ENCODE assay signal across 1 cellular context in genomic region chr9:135506327-135507103, GRCh38.
TF ChIP-seq lines count a peak whose summit lies in the region.

No MANE protein-coding gene starts in this region.

TF ChIP-seq in HepG2, 621 proteins besides CTCF, POLR2A, EP300 and RAD21 (continued from another document and continues in another):
- TF ChIP-seq, protein P1, sequence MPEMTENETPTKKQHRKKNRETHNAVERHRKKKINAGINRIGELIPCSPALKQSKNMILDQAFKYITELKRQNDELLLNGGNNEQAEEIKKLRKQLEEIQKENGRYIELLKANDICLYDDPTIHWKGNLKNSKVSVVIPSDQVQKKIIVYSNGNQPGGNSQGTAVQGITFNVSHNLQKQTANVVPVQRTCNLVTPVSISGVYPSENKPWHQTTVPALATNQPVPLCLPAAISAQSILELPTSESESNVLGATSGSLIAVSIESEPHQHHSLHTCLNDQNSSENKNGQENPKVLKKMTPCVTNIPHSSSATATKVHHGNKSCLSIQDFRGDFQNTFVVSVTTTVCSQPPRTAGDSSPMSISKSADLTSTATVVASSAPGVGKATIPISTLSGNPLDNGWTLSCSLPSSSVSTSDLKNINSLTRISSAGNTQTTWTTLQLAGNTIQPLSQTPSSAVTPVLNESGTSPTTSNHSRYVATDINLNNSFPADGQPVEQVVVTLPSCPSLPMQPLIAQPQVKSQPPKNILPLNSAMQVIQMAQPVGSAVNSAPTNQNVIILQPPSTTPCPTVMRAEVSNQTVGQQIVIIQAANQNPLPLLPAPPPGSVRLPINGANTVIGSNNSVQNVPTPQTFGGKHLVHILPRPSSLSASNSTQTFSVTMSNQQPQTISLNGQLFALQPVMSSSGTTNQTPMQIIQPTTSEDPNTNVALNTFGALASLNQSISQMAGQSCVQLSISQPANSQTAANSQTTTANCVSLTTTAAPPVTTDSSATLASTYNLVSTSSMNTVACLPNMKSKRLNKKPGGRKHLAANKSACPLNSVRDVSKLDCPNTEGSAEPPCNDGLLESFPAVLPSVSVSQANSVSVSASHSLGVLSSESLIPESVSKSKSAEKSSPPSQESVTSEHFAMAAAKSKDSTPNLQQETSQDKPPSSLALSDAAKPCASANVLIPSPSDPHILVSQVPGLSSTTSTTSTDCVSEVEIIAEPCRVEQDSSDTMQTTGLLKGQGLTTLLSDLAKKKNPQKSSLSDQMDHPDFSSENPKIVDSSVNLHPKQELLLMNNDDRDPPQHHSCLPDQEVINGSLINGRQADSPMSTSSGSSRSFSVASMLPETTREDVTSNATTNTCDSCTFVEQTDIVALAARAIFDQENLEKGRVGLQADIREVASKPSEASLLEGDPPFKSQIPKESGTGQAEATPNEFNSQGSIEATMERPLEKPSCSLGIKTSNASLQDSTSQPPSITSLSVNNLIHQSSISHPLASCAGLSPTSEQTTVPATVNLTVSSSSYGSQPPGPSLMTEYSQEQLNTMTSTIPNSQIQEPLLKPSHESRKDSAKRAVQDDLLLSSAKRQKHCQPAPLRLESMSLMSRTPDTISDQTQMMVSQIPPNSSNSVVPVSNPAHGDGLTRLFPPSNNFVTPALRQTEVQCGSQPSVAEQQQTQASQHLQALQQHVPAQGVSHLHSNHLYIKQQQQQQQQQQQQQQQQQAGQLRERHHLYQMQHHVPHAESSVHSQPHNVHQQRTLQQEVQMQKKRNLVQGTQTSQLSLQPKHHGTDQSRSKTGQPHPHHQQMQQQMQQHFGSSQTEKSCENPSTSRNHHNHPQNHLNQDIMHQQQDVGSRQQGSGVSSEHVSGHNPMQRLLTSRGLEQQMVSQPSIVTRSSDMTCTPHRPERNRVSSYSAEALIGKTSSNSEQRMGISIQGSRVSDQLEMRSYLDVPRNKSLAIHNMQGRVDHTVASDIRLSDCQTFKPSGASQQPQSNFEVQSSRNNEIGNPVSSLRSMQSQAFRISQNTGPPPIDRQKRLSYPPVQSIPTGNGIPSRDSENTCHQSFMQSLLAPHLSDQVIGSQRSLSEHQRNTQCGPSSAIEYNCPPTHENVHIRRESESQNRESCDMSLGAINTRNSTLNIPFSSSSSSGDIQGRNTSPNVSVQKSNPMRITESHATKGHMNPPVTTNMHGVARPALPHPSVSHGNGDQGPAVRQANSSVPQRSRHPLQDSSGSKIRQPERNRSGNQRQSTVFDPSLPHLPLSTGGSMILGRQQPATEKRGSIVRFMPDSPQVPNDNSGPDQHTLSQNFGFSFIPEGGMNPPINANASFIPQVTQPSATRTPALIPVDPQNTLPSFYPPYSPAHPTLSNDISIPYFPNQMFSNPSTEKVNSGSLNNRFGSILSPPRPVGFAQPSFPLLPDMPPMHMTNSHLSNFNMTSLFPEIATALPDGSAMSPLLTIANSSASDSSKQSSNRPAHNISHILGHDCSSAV (CRISPR knock-in tag; IDR thresholded peaks at IDR 0.05; ENCODE audit: borderline replicate concordance) = no peak
- TF ChIP-seq XRCC5 (optimal IDR thresholded peaks at IDR 0.05; ENCODE audit: low read length) (peak; percentile 11), ZNF296 (CRISPR knock-in tag; conservative IDR thresholded peaks at IDR 0.05) (no peak), ZNF572 (CRISPR knock-in tag; IDR thresholded peaks at IDR 0.05) (no peak), ZSCAN25 (CRISPR knock-in tag; IDR thresholded peaks at IDR 0.05) (peak; percentile 72), JUNB (CRISPR knock-in tag; IDR thresholded peaks at IDR 0.05; ENCODE audit: borderline replicate concordance) (no peak), PTBP1 (IDR thresholded peaks at IDR 0.05; ENCODE audit: low read depth, low read length, poor library complexity, severe bottlenecking) (no peak), FOXK2 (IDR thresholded peaks at IDR 0.05) (no peak), EHMT2 (IDR thresholded peaks at IDR 0.05; ENCODE audit: borderline replicate concordance, low read depth, low read length) (no peak), GLI4 (CRISPR knock-in tag; IDR thresholded peaks at IDR 0.05; ENCODE audit: borderline replicate concordance) (no peak), ZNF672 (CRISPR knock-in tag; IDR thresholded peaks at IDR 0.05) (no peak), ZMYM3 (CRISPR knock-in tag; IDR thresholded peaks at IDR 0.05) (no peak), ERF (CRISPR knock-in tag; IDR thresholded peaks at IDR 0.05) (no peak), REST (IDR thresholded peaks at IDR 0.05; ENCODE audit: borderline replicate concordance in 1 of 2, low read depth in 1 of 2, low read length in 2 of 2) (no peak), HNRNPH1 (optimal IDR thresholded peaks at IDR 0.05; ENCODE audit: low read depth, low read length) (no peak), MLLT10 (CRISPR knock-in tag; IDR thresholded peaks at IDR 0.05) (no peak), HMG20B (CRISPR knock-in tag; conservative IDR thresholded peaks at IDR 0.05) (no peak), ZNF343 (CRISPR knock-in tag; IDR thresholded peaks at IDR 0.05) (no peak), MXI1 (IDR thresholded peaks at IDR 0.05; ENCODE audit: borderline replicate concordance, low read depth, low read length) (no peak), ESRRA (CRISPR knock-in tag; IDR thresholded peaks at IDR 0.05; ENCODE audit: low read depth) (no peak), THAP7 (CRISPR knock-in tag; IDR thresholded peaks at IDR 0.05) (no peak), RBAK (CRISPR knock-in tag; IDR thresholded peaks at IDR 0.05) (no peak), ZFP62 (CRISPR knock-in tag; IDR thresholded peaks at IDR 0.05) (no peak), ZBTB3 (CRISPR knock-in tag; IDR thresholded peaks at IDR 0.05; ENCODE audit: borderline replicate concordance, low read depth) (no peak), KLF9 (CRISPR knock-in tag; IDR thresholded peaks at IDR 0.05; ENCODE audit: low read depth) (no peak), CENPX (CRISPR knock-in tag; IDR thresholded peaks at IDR 0.05) (no peak), KDM6A (CRISPR knock-in tag; IDR thresholded peaks at IDR 0.05; ENCODE audit: low read depth) (no peak), ZNF724P (CRISPR knock-in tag; IDR thresholded peaks at IDR 0.05; ENCODE audit: borderline replicate concordance) (no peak), LCORL (IDR thresholded peaks at IDR 0.05) (no peak), LCORL (CRISPR knock-in tag; IDR thresholded peaks at IDR 0.05) (no peak), YEATS2 (CRISPR knock-in tag; IDR thresholded peaks at IDR 0.05; ENCODE audit: borderline replicate concordance) (no peak), ZNF790 (CRISPR knock-in tag; IDR thresholded peaks at IDR 0.05; ENCODE audit: borderline replicate concordance) (no peak), ZNF224 (CRISPR knock-in tag; IDR thresholded peaks at IDR 0.05) (no peak), MNT (IDR thresholded peaks at IDR 0.05) (no peak), ZNF780A (CRISPR knock-in tag; IDR thresholded peaks at IDR 0.05) (no peak)
- TF ChIP-seq, protein P2, sequence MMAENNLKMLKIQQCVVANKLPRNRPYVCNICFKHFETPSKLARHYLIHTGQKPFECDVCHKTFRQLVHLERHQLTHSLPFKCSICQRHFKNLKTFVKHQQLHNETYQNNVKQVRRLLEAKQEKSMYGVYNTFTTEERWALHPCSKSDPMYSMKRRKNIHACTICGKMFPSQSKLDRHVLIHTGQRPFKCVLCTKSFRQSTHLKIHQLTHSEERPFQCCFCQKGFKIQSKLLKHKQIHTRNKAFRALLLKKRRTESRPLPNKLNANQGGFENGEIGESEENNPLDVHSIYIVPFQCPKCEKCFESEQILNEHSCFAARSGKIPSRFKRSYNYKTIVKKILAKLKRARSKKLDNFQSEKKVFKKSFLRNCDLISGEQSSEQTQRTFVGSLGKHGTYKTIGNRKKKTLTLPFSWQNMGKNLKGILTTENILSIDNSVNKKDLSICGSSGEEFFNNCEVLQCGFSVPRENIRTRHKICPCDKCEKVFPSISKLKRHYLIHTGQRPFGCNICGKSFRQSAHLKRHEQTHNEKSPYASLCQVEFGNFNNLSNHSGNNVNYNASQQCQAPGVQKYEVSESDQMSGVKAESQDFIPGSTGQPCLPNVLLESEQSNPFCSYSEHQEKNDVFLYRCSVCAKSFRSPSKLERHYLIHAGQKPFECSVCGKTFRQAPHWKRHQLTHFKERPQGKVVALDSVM (CRISPR knock-in tag; IDR thresholded peaks at IDR 0.05) = no peak
- TF ChIP-seq, protein P3, sequence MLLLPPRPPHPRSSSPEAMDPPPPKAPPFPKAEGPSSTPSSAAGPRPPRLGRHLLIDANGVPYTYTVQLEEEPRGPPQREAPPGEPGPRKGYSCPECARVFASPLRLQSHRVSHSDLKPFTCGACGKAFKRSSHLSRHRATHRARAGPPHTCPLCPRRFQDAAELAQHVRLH (CRISPR knock-in tag; IDR thresholded peaks at IDR 0.05; ENCODE audit: borderline replicate concordance, low read depth) = no peak
- TF ChIP-seq, protein P4, sequence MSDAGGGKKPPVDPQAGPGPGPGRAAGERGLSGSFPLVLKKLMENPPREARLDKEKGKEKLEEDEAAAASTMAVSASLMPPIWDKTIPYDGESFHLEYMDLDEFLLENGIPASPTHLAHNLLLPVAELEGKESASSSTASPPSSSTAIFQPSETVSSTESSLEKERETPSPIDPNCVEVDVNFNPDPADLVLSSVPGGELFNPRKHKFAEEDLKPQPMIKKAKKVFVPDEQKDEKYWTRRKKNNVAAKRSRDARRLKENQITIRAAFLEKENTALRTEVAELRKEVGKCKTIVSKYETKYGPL (CRISPR knock-in tag; IDR thresholded peaks at IDR 0.05) = no peak
- TF ChIP-seq, protein P5, sequence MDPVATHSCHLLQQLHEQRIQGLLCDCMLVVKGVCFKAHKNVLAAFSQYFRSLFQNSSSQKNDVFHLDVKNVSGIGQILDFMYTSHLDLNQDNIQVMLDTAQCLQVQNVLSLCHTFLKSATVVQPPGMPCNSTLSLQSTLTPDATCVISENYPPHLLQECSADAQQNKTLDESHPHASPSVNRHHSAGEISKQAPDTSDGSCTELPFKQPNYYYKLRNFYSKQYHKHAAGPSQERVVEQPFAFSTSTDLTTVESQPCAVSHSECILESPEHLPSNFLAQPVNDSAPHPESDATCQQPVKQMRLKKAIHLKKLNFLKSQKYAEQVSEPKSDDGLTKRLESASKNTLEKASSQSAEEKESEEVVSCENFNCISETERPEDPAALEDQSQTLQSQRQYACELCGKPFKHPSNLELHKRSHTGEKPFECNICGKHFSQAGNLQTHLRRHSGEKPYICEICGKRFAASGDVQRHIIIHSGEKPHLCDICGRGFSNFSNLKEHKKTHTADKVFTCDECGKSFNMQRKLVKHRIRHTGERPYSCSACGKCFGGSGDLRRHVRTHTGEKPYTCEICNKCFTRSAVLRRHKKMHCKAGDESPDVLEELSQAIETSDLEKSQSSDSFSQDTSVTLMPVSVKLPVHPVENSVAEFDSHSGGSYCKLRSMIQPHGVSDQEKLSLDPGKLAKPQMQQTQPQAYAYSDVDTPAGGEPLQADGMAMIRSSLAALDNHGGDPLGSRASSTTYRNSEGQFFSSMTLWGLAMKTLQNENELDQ (CRISPR knock-in tag; IDR thresholded peaks at IDR 0.05; ENCODE audit: borderline replicate concordance) = no peak
- TF ChIP-seq, protein P6, sequence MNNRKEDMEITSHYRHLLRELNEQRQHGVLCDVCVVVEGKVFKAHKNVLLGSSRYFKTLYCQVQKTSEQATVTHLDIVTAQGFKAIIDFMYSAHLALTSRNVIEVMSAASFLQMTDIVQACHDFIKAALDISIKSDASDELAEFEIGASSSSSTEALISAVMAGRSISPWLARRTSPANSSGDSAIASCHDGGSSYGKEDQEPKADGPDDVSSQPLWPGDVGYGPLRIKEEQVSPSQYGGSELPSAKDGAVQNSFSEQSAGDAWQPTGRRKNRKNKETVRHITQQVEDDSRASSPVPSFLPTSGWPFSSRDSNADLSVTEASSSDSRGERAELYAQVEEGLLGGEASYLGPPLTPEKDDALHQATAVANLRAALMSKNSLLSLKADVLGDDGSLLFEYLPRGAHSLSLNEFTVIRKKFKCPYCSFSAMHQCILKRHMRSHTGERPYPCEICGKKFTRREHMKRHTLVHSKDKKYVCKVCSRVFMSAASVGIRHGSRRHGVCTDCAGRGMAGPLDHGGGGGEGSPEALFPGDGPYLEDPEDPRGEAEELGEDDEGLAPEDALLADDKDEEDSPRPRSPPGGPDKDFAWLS (CRISPR knock-in tag; IDR thresholded peaks at IDR 0.05; ENCODE audit: borderline replicate concordance) = no peak
